17 cellular contexts compared by ENCODE assay signal in genomic region chr1:65478379-65479026, GRCh38. TPM values are rescaled to one million over a fixed set of nuclear protein-coding genes. Genes with fewer than 3 reads are reported as not detected.
DNase-seq lines count a peak whose midpoint lies in the region; ATAC-seq and FAIRE-seq lines count a peak whose summit lies in the region.
"Had no signal": no experiment of that assay in that cellular context is flagged by ENCODE, and none has a peak within 500 bp of the region (broad histone marks: within the 10 kb centered on the region; RNA-seq: fewer than 3 reads in every experiment).

No MANE protein-coding gene starts in this region.

- DNase-seq in HTR-8/SVneo (ENCODE audit: insufficient read length, low spot score) (no peak), astrocyte of the hippocampus (ENCODE audit: low read depth, low spot score) (peak; percentile 49), fibroblast of peridontal ligament (ENCODE audit: extremely low read depth) (peak; percentile 77), sciatic nerve (ENCODE audit: low spot score) (no peak), pons (ENCODE audit: low spot score) (no peak), AG20443 (ENCODE audit: low spot score) (no peak)
- DNase-seq: ACHN; BE2C; CD4-positive, alpha-beta memory T cell; DND-41; GF-D8; NCI-H146; NCI-H226; NCI-H526; SJCRH30 had no signal

- ATAC-seq in sciatic nerve: peak; percentile 41
- no peak for ATAC-seq in GM18519 (IDR thresholded peaks at IDR 0.05; ENCODE audit: low FRiP score, unreplicated experiment)
- ATAC-seq in HG02870 (IDR thresholded peaks at IDR 0.05; ENCODE audit: unreplicated experiment): no peak

- intact Hi-C loops in sciatic nerve (cut with DNase I): no loop called here

- peak; percentile 49 for FAIRE-seq in HTR-8/SVneo (lab: Jason Lieb, UNC)

RNA-seq across cellular contexts. Expression of gene LEPR, which starts 58.0 kb away (rescaled TPM):
- total RNA-seq in sciatic nerve: 138 TPM

RNA-seq across cellular contexts. Expression of gene LEPROT, which starts 58.0 kb away (rescaled TPM):
- total RNA-seq in sciatic nerve: 97.5 TPM

Comparison
In these comparisons a context has a peak if more than half of its experiments do, and no peak if none do; other contexts are left out.
1. DNase-seq: peak in astrocyte of the hippocampus (single experiment) and fibroblast of peridontal ligament (single experiment); none in HTR-8/SVneo (single experiment), sciatic nerve (single experiment), pons (single experiment) and AG20443 (single experiment).